Comparison of ENCODE assay signal across 1 cellular context in the genomic region with DNA sequence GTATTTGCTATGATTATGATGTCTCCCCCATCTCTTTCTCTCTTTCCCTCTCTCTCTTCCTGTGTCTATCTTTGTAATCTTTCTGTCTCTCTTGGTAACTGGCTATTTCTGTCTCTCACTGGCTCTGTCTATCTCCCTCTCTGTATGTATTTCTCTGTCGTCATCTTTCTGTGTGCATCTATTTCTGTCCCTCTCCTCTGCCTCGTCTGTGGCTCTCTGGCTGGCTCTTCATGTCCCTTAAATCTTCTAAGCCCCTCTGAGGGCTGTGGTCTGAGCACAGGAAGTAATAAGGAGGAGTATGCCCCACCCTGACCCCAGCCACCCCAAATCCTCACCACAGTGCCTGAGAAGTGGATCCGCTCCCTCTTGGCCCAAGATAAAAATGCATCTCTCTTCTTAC.
TF ChIP-seq lines count a peak whose summit lies in the region.

No MANE protein-coding gene starts in this region.

TF ChIP-seq in SK-N-SH treated with all-trans-retinoic acid at 6 μM for 48 hours, 23 proteins besides CTCF, POLR2A, EP300 and RAD21 (continued from another document):
- TF ChIP-seq, protein P1, sequence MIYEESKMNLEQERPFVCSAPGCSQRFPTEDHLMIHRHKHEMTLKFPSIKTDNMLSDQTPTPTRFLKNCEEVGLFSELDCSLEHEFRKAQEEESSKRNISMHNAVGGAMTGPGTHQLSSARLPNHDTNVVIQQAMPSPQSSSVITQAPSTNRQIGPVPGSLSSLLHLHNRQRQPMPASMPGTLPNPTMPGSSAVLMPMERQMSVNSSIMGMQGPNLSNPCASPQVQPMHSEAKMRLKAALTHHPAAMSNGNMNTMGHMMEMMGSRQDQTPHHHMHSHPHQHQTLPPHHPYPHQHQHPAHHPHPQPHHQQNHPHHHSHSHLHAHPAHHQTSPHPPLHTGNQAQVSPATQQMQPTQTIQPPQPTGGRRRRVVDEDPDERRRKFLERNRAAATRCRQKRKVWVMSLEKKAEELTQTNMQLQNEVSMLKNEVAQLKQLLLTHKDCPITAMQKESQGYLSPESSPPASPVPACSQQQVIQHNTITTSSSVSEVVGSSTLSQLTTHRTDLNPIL (CRISPR knock-in tag; IDR thresholded peaks at IDR 0.05; ENCODE audit: low read depth): no peak
- no peak for TF ChIP-seq CSDC2 (CRISPR knock-in tag; IDR thresholded peaks at IDR 0.05)
- TF ChIP-seq, protein P2, sequence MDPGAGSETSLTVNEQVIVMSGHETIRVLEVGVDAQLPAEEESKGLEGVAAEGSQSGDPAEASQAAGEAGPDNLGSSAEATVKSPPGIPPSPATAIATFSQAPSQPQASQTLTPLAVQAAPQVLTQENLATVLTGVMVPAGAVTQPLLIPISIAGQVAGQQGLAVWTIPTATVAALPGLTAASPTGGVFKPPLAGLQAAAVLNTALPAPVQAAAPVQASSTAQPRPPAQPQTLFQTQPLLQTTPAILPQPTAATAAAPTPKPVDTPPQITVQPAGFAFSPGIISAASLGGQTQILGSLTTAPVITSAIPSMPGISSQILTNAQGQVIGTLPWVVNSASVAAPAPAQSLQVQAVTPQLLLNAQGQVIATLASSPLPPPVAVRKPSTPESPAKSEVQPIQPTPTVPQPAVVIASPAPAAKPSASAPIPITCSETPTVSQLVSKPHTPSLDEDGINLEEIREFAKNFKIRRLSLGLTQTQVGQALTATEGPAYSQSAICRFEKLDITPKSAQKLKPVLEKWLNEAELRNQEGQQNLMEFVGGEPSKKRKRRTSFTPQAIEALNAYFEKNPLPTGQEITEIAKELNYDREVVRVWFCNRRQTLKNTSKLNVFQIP (CRISPR knock-in tag; IDR thresholded peaks at IDR 0.05; ENCODE audit: borderline replicate concordance, low read depth): no peak
- TF ChIP-seq SNAI2 (CRISPR knock-in tag; IDR thresholded peaks at IDR 0.05): no peak
- no peak for TF ChIP-seq ZNF70 (CRISPR knock-in tag; IDR thresholded peaks at IDR 0.05)
- TF ChIP-seq ZFP3 (CRISPR knock-in tag; IDR thresholded peaks at IDR 0.05): no peak
- TF ChIP-seq, protein P3, sequence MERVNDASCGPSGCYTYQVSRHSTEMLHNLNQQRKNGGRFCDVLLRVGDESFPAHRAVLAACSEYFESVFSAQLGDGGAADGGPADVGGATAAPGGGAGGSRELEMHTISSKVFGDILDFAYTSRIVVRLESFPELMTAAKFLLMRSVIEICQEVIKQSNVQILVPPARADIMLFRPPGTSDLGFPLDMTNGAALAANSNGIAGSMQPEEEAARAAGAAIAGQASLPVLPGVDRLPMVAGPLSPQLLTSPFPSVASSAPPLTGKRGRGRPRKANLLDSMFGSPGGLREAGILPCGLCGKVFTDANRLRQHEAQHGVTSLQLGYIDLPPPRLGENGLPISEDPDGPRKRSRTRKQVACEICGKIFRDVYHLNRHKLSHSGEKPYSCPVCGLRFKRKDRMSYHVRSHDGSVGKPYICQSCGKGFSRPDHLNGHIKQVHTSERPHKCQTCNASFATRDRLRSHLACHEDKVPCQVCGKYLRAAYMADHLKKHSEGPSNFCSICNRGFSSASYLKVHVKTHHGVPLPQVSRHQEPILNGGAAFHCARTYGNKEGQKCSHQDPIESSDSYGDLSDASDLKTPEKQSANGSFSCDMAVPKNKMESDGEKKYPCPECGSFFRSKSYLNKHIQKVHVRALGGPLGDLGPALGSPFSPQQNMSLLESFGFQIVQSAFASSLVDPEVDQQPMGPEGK (CRISPR knock-in tag; IDR thresholded peaks at IDR 0.05; ENCODE audit: borderline replicate concordance): no peak
- TF ChIP-seq, protein P4, sequence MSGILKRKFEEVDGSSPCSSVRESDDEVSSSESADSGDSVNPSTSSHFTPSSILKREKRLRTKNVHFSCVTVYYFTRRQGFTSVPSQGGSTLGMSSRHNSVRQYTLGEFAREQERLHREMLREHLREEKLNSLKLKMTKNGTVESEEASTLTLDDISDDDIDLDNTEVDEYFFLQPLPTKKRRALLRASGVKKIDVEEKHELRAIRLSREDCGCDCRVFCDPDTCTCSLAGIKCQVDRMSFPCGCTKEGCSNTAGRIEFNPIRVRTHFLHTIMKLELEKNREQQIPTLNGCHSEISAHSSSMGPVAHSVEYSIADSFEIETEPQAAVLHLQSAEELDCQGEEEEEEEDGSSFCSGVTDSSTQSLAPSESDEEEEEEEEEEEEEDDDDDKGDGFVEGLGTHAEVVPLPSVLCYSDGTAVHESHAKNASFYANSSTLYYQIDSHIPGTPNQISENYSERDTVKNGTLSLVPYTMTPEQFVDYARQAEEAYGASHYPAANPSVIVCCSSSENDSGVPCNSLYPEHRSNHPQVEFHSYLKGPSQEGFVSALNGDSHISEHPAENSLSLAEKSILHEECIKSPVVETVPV (CRISPR knock-in tag; IDR thresholded peaks at IDR 0.05): no peak
TF ChIP-seq in SK-N-SH treated with all-trans-retinoic acid at 6 μM for 48 hours: peak in this region for 0.
